In genomic region chr7:92137531-92137930, GRCh38 we compare ENCODE assay signal across 1 cellular context.
TF ChIP-seq lines count a peak whose summit lies in the region.

No MANE protein-coding gene starts in this region.

TF ChIP-seq in endothelial cell of umbilical vein, 7 proteins besides CTCF, POLR2A, EP300 and RAD21:
- TF ChIP-seq GATA2 (IDR thresholded peaks at IDR 0.05; ENCODE audit: insufficient read depth, insufficient read length, low read depth, low read length) = no peak
- no peak for TF ChIP-seq MYC (IDR thresholded peaks at IDR 0.05; ENCODE audit: low read depth, low read length)
- no peak for TF ChIP-seq EZH2 (IDR thresholded peaks at IDR 0.05; ENCODE audit: borderline replicate concordance, low read depth, low read length, severe bottlenecking)
- TF ChIP-seq JUN (IDR thresholded peaks at IDR 0.05; ENCODE audit: borderline replicate concordance, insufficient read depth, insufficient read length, low read depth) = no peak
- no peak for TF ChIP-seq POLR2AphosphoS5 (IDR thresholded peaks at IDR 0.05; ENCODE audit: insufficient read depth, low read depth, low read length)
- no peak for TF ChIP-seq FOS (IDR thresholded peaks at IDR 0.05; ENCODE audit: borderline replicate concordance, insufficient read depth, low read length)
- TF ChIP-seq MAX (IDR thresholded peaks at IDR 0.05; ENCODE audit: insufficient read depth, insufficient read length) = no peak
